ENCODE assay signal across 1 cellular context in genomic region chr20:2688041-2688591, GRCh38.
A peak's percentile ranks its signal among the peaks of the same experiment; 100 is the strongest.
TF ChIP-seq lines count a peak whose summit lies in the region.

No MANE protein-coding gene starts in this region.

TF ChIP-seq in HepG2, 621 proteins besides CTCF, POLR2A, EP300 and RAD21 (continued from another document and continues in another):
- TF ChIP-seq SNAPC4 (CRISPR knock-in tag; IDR thresholded peaks at IDR 0.05), result no peak
- peak; percentile 0 for TF ChIP-seq SRSF1 (optimal IDR thresholded peaks at IDR 0.05; ENCODE audit: low read depth, low read length)
- no peak for TF ChIP-seq CREM (IDR thresholded peaks at IDR 0.05)
- TF ChIP-seq CREM (CRISPR knock-in tag; IDR thresholded peaks at IDR 0.05), result no peak
- TF ChIP-seq MED1 (CRISPR knock-in tag; IDR thresholded peaks at IDR 0.05), result no peak
- no peak for TF ChIP-seq TSC22D2 (CRISPR knock-in tag; IDR thresholded peaks at IDR 0.05; ENCODE audit: borderline replicate concordance)
- no peak for TF ChIP-seq ZNF598 (CRISPR knock-in tag; IDR thresholded peaks at IDR 0.05; ENCODE audit: borderline replicate concordance)
- no peak for TF ChIP-seq PAWR (CRISPR knock-in tag; IDR thresholded peaks at IDR 0.05; ENCODE audit: borderline replicate concordance)
- TF ChIP-seq HDAC1 (CRISPR knock-in tag; IDR thresholded peaks at IDR 0.05), result no peak
- TF ChIP-seq PRDM4 (CRISPR knock-in tag; IDR thresholded peaks at IDR 0.05; ENCODE audit: borderline replicate concordance), result no peak
- no peak for TF ChIP-seq REL (CRISPR knock-in tag; conservative IDR thresholded peaks at IDR 0.05)
- TF ChIP-seq ZNF451 (CRISPR knock-in tag; IDR thresholded peaks at IDR 0.05), result 0 out of 2 replicates have a peak, but pooled peaks have one; percentile 30
- 0 out of 2 replicates have a peak, but pooled peaks have one; percentile 33 for TF ChIP-seq MXD1 (CRISPR knock-in tag; IDR thresholded peaks at IDR 0.05)
- no peak for TF ChIP-seq ADNP (CRISPR knock-in tag; IDR thresholded peaks at IDR 0.05)
- no peak for TF ChIP-seq ZSCAN9 (CRISPR knock-in tag; IDR thresholded peaks at IDR 0.05; ENCODE audit: borderline replicate concordance)
- TF ChIP-seq GATA4 (IDR thresholded peaks at IDR 0.05; ENCODE audit: borderline replicate concordance, low read depth), result no peak
- no peak for TF ChIP-seq TFDP2 (CRISPR knock-in tag; IDR thresholded peaks at IDR 0.05)
- TF ChIP-seq TCF7 (IDR thresholded peaks at IDR 0.05; ENCODE audit: low read depth), result no peak
- TF ChIP-seq ZNF225 (CRISPR knock-in tag; IDR thresholded peaks at IDR 0.05), result peak; percentile 26; the same call in 1 of the 2 replicates
- TF ChIP-seq ZNF142 (CRISPR knock-in tag; IDR thresholded peaks at IDR 0.05), result no peak
- no peak for TF ChIP-seq MAFK (conservative IDR thresholded peaks at IDR 0.05 in 1 of 2, IDR thresholded peaks at IDR 0.05 in 1 of 2; ENCODE audit: low read length in 2 of 2)
- peak; percentile 77 for TF ChIP-seq XRCC5 (optimal IDR thresholded peaks at IDR 0.05; ENCODE audit: low read length)
- TF ChIP-seq FOXO4 (CRISPR knock-in tag; conservative IDR thresholded peaks at IDR 0.05), result no peak
- TF ChIP-seq DMTF1 (CRISPR knock-in tag; IDR thresholded peaks at IDR 0.05), result no peak
- TF ChIP-seq SKI (IDR thresholded peaks at IDR 0.05; ENCODE audit: partially characterized antibody), result no peak
- no peak for TF ChIP-seq ZNF674 (CRISPR knock-in tag; IDR thresholded peaks at IDR 0.05; ENCODE audit: low read depth)
- no peak for TF ChIP-seq ZNF563 (CRISPR knock-in tag; IDR thresholded peaks at IDR 0.05)
- TF ChIP-seq STAG1 (CRISPR knock-in tag; IDR thresholded peaks at IDR 0.05), result peak; percentile 72
- TF ChIP-seq GABPB1 (CRISPR knock-in tag; IDR thresholded peaks at IDR 0.05), result peak; percentile 60
- peak; percentile 58 for TF ChIP-seq ZNF501 (CRISPR knock-in tag; IDR thresholded peaks at IDR 0.05)
- peak; percentile 55; the same call in 1 of the 2 replicates for TF ChIP-seq IRF9 (CRISPR knock-in tag; IDR thresholded peaks at IDR 0.05; ENCODE audit: borderline replicate concordance)
- no peak for TF ChIP-seq JUN (CRISPR knock-in tag; IDR thresholded peaks at IDR 0.05)
- no peak for TF ChIP-seq SRF (IDR thresholded peaks at IDR 0.05; ENCODE audit: low read depth, low read length)
- TF ChIP-seq ONECUT2 (CRISPR knock-in tag; IDR thresholded peaks at IDR 0.05), result no peak
- peak; percentile 44; the same call in 1 of the 2 replicates for TF ChIP-seq ETV5 (CRISPR knock-in tag; IDR thresholded peaks at IDR 0.05; ENCODE audit: borderline replicate concordance)
- no peak for TF ChIP-seq GPN1 (CRISPR knock-in tag; IDR thresholded peaks at IDR 0.05; ENCODE audit: borderline replicate concordance)
- no peak for TF ChIP-seq RELA (CRISPR knock-in tag; IDR thresholded peaks at IDR 0.05)
- TF ChIP-seq ZNF234 (CRISPR knock-in tag; conservative IDR thresholded peaks at IDR 0.05), result no peak
- no peak for TF ChIP-seq ETS1 (CRISPR knock-in tag; IDR thresholded peaks at IDR 0.05)
